8 cellular contexts compared by ENCODE assay signal in the genomic region with DNA sequence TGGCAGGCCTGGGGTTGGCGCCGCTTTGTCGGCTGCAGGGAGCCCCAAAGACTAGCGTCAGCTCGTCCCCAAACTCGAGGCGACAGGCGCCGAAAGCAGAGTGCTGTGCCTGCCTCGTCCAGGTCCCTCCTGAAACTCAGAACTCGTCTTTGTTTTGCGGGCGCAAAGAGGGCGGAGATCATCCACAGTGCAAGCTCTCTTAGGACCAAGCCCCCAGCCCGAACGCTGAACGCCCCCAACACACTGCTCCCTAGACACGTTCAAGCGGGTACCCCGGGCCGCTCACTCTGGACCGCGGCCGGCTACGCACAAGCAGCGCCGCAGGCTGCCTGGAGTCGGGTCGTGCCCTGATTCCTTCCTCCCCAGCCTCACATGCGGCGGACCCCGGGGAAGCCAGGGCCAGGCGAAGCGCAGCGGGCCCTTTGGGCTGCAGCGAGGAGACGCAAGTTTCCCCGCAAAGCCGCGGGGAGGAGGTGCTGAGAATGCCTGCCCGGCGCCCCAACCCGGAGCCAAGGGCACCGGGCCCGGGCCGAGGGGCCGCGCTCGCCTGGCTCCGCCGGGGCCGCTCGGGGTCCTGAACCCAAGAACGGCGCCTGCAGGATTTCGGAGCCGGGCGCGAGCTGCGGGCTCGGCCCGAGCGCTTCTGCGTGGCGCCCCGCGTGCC. TPM values are rescaled to one million over a fixed set of nuclear protein-coding genes. Genes with fewer than 3 reads are reported as not detected.
A peak's percentile ranks its signal among the peaks of the same experiment; 100 is the strongest.
DNase-seq lines count a peak whose midpoint lies in the region; ATAC-seq, FAIRE-seq and TF ChIP-seq lines count a peak whose summit lies in the region.

No MANE protein-coding gene starts in this region.

- intact Hi-C loops in CD8-positive, alpha-beta T cell (cut with DNase I, micrococcal nuclease): loop anchor here in 1 of 2 experiments (2.0 to 5.0 kb wide), 3 partner anchors 59 to 187 kb away; no protein-coding TSS in a partner anchor

- FAIRE-seq in GM12891 (lab: Jason Lieb, UNC): no peak

- no peak overlapping the region for H3K27ac Mint-ChIP-seq in CD8-positive, alpha-beta T cell
- no peak overlapping the region for H3K27ac Mint-ChIP-seq in nephron

- H3K9me3 ChIP-seq in CD8-positive, alpha-beta T cell (ENCODE audit: low read length): no peaks in the 10 kb centered on the region
- no peaks in the 10 kb centered on the region for H3K9me3 ChIP-seq in HUES48 (ENCODE audit: control insufficient read depth, insufficient read depth, low read length)

- H3K4me3 ChIP-seq in CD8-positive, alpha-beta T cell (ENCODE audit: low read depth, low read length): peak overlapping the region; percentile 54
- peak overlapping the region; percentile 62 for H3K4me3 ChIP-seq in HUES48 (ENCODE audit: low read depth, low read length)
- peak overlapping the region; percentile 60 for H3K4me3 ChIP-seq in coronary artery

- peak overlapping the region; percentile 72 for H3K4me3 Mint-ChIP-seq in CD8-positive, alpha-beta T cell
- H3K4me3 Mint-ChIP-seq in nephron: peak overlapping the region; percentile 62 to 75 (median 70)

- no peak for ATAC-seq in CD8-positive, alpha-beta T cell
- no peak for ATAC-seq in GM19397 (IDR thresholded peaks at IDR 0.05; ENCODE audit: unreplicated experiment)

- no peaks in the 10 kb centered on the region for H3K36me3 Mint-ChIP-seq in CD8-positive, alpha-beta T cell
- no peaks in the 10 kb centered on the region for H3K36me3 Mint-ChIP-seq in nephron (ENCODE audit: low read depth)

- no peak for TF ChIP-seq POLR2A in GM12891 (IDR thresholded peaks at IDR 0.05; ENCODE audit: low read depth, low read length)

- POLR2A ChIA-PET in CD8-positive, alpha-beta T cell (lab: Charles Lee): no interaction called here

- no peaks in the 10 kb centered on the region for H3K36me3 ChIP-seq in CD8-positive, alpha-beta T cell (ENCODE audit: insufficient read depth, low read length)
- H3K36me3 ChIP-seq in HUES48 (ENCODE audit: control insufficient read depth, insufficient read depth, low read length): no peaks in the 10 kb centered on the region

- H3K9me3 Mint-ChIP-seq in CD8-positive, alpha-beta T cell: no peaks in the 10 kb centered on the region
- no peaks in the 10 kb centered on the region for H3K9me3 Mint-ChIP-seq in nephron

- H3K27ac ChIP-seq in CD8-positive, alpha-beta T cell (ENCODE audit: low read depth, low read length): no peak overlapping the region
- H3K27ac ChIP-seq in HUES48 (ENCODE audit: low read depth, low read length) (no peak overlapping the region), coronary artery (no peak overlapping the region)

- CTCF ChIA-PET in CD8-positive, alpha-beta T cell (lab: Charles Lee): interaction anchor here (0.6 to 1.8 kb wide), 4 partner anchors 8 to 188 kb away, joined by 3 to 5 read pairs (median 4); no protein-coding TSS in a partner anchor

- no peak overlapping the region for H3K9ac ChIP-seq in HUES48 (ENCODE audit: low read depth, low read length)

- H3K4me1 Mint-ChIP-seq in CD8-positive, alpha-beta T cell (ENCODE audit: low read depth): peaks cover 14% of the 10 kb centered on the region
- peaks cover 15% of the 10 kb centered on the region for H3K4me1 Mint-ChIP-seq in nephron

- H3K4me1 ChIP-seq in CD8-positive, alpha-beta T cell (ENCODE audit: insufficient read depth, low read length): peaks cover 5% of the 10 kb centered on the region
- H3K4me1 ChIP-seq in HUES48 (ENCODE audit: control insufficient read depth, insufficient read depth, low read length): peaks cover 11% of the 10 kb centered on the region

- no peak for TF ChIP-seq CTCF in CD8-positive, alpha-beta T cell (IDR thresholded peaks at IDR 0.05)
- TF ChIP-seq CTCF in coronary artery (IDR thresholded peaks at IDR 0.05): no peak
- no peak for TF ChIP-seq CTCF in nephron (IDR thresholded peaks at IDR 0.05; ENCODE audit: unreplicated experiment in 3 of 3)

- no peak for DNase-seq in CD8-positive, alpha-beta T cell
- DNase-seq in coronary artery (ENCODE audit: low spot score): no peak
- DNase-seq in GM12891 (ENCODE audit: insufficient read length, low spot score): no peak
- DNase-seq in SHP77 (lab: John Stamatoyannopoulos, UW): no peak
- DNase-seq in NCI-H1048 (lab: John Stamatoyannopoulos, UW): no peak

- H3K27me3 ChIP-seq in CD8-positive, alpha-beta T cell (ENCODE audit: insufficient read depth, low read length): peaks cover 17% of the 10 kb centered on the region
- peaks cover 63% of the 10 kb centered on the region for H3K27me3 ChIP-seq in HUES48 (ENCODE audit: control insufficient read depth, insufficient read depth, low read length)

- H3K27me3 Mint-ChIP-seq in CD8-positive, alpha-beta T cell (ENCODE audit: low read depth): peaks cover 57% of the 10 kb centered on the region
- H3K27me3 Mint-ChIP-seq in nephron (ENCODE audit: low read depth): peaks cover 92% of the 10 kb centered on the region

TF ChIP-seq in GM12891, 5 proteins besides CTCF, POLR2A, EP300 and RAD21:
- no peak for TF ChIP-seq PAX5 (IDR thresholded peaks at IDR 0.05; ENCODE audit: insufficient read depth, low read length, severe bottlenecking)
- no peak for TF ChIP-seq POLR2AphosphoS5 (IDR thresholded peaks at IDR 0.05; ENCODE audit: low read depth, low read length)
- no peak for TF ChIP-seq POU2F2 (IDR thresholded peaks at IDR 0.05; ENCODE audit: low read depth, low read length)
- TF ChIP-seq SPI1 (IDR thresholded peaks at IDR 0.05; ENCODE audit: low read depth, low read length): no peak
- no peak for TF ChIP-seq TAF1 (IDR thresholded peaks at IDR 0.05; ENCODE audit: low read depth, low read length)

RNA-seq across cellular contexts. Expression of gene FSTL4, which starts 0.9 kb away (rescaled TPM):
- under 1 TPM; 0.65 to 0.75 TPM for total RNA-seq in CD8-positive, alpha-beta T cell
- not detected for polyA plus RNA-seq in GM12891 (2012; ENCODE audit: low read depth, missing spikeins)
